ENCODE assay signal across 15 cellular contexts in the genomic region with DNA sequence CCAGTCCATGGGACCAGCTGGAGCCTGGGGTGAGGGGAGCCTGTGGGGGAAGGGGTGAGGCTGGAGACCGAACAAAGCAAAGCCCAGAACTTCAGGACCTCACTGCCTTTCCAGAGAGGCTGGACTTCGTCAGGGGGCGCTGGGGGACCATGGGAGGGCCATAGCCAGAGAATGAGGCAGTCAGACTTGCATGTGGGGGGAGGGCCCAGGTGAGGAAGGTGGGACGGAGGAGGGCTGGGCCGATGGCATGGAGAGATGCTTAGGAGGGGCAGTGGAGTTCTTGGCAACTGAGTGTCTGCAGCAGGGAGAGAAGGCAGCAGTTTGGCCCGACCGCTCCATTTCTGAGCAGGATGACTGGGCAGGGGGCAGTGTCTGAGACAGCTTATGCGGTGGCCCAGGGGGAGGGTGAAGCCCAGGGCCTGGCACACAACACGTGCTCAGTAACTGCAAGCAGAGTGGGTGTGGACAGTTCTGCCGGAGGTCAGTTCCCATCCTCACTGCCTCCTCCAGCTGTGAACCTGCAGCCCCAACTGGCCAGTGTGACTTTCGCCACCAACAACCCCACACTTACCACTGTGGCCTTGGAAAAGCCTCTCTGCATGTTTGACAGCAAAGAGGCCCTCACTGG. TPM values are rescaled to one million over a fixed set of nuclear protein-coding genes. Genes with fewer than 3 reads are reported as not detected.
A peak's percentile ranks its signal among the peaks of the same experiment; 100 is the strongest.
DNase-seq lines count a peak whose midpoint lies in the region; ATAC-seq, FAIRE-seq and TF ChIP-seq lines count a peak whose summit lies in the region.
"Had no signal": no experiment of that assay in that cellular context is flagged by ENCODE, and none has a peak within 500 bp of the region (broad histone marks: within the 10 kb centered on the region; RNA-seq: fewer than 3 reads in every experiment).

No MANE protein-coding gene starts in this region.

- H3K9me3 Mint-ChIP-seq in Caco-2 (ENCODE audit: unreplicated experiment) (no peaks in the 10 kb centered on the region), neural progenitor cell (no peaks in the 10 kb centered on the region)
- H3K9me3 Mint-ChIP-seq: activated CD8-positive, alpha-beta T cell treated with anti-CD3 and anti-CD28 coated beads for 36 hours; CD4-positive, alpha-beta T cell; stimulated activated effector memory CD8-positive, alpha-beta T cell treated with anti-CD3 and anti-CD28 coated beads, Interleukin-12 subunit alpha, Interleukin-12 subunit beta, amount 100 ng/mL, for 72 hours had no signal

- no peak for FAIRE-seq in H1 (lab: Jason Lieb, UNC)

- 36% methylated on average over 10 of the region's 11 CpGs; no CpG with 5 or more reads in 1 of the 2 experiments for WGBS in H1 (ENCODE audit: extremely low coverage in 1 of 2, insufficient coverage in 1 of 2, insufficient read length in 1 of 2, insufficient replicate concordance in 2 of 2, low coverage in 1 of 2, low lambda C conversion rate in 2 of 2, missing lambda C conversion rate in 1 of 2), 2 experiments

- no peak overlapping the region for H2AK5ac ChIP-seq in H1 (ENCODE audit: low read depth, low read length)

- H3K18ac ChIP-seq in H1 (ENCODE audit: extremely low read depth, low read length): peak overlapping the region; percentile 85; the same call in 1 of the 2 replicates

- H3K23me2 ChIP-seq in H1 (ENCODE audit: low read depth, low read length): peaks cover 9% of the 10 kb centered on the region

- H3K4me1 Mint-ChIP-seq in Caco-2 (ENCODE audit: low read depth, unreplicated experiment) (peaks cover 35% of the 10 kb centered on the region), neural progenitor cell (peaks cover 17% of the 10 kb centered on the region)
- H3K4me1 Mint-ChIP-seq: stimulated activated effector memory CD8-positive, alpha-beta T cell treated with anti-CD3 and anti-CD28 coated beads, Interleukin-12 subunit alpha, Interleukin-12 subunit beta, amount 100 ng/mL, for 72 hours; T-helper 17 cell had no signal

- H2BK15ac ChIP-seq in H1 (ENCODE audit: low read length): peak overlapping the region; percentile 0; the same call in 1 of the 2 replicates

- H3K4me2 ChIP-seq in Loucy (ENCODE audit: low read depth, low read length, poor library complexity, severe bottlenecking): no peak overlapping the region
- H3K4me2 ChIP-seq in H1 (ENCODE audit: insufficient read depth in 1 of 2, low read depth in 2 of 2, low read length in 2 of 2): peak overlapping the region; percentile 64 to 99
- peak overlapping the region; percentile 98 for H3K4me2 ChIP-seq in neural progenitor cell

- peaks cover 2% of the 10 kb centered on the region; the same call in 1 of the 2 replicates for H3K79me1 ChIP-seq in H1 (ENCODE audit: low read depth, low read length)

- no peak overlapping the region for H3K14ac ChIP-seq in H1 (ENCODE audit: insufficient read length)

- H2AFZ ChIP-seq in Loucy (ENCODE audit: low read length) (no peak overlapping the region), H1 (ENCODE audit: low read length) (peak overlapping the region; percentile 44; the same call in 1 of the 2 replicates), neural progenitor cell (replicated peaks) (peak overlapping the region; percentile 98)

- TF ChIP-seq CTCF in Caco-2 (IDR thresholded peaks at IDR 0.05; ENCODE audit: insufficient read depth in 1 of 2, low read depth in 1 of 2, low read length in 1 of 2, severe bottlenecking in 1 of 2, unreplicated experiment in 1 of 2) (peak in 1 of 2 experiments; percentile 25), Loucy (conservative IDR thresholded peaks at IDR 0.05; ENCODE audit: low read length) (0 out of 2 replicates have a peak, but pooled peaks have one; percentile 9), H1 (IDR thresholded peaks at IDR 0.05; ENCODE audit: control extremely low read depth in 1 of 3, insufficient read depth in 1 of 3, low read depth in 1 of 3, low read length in 3 of 3) (peak; percentile 52 to 54 (median 54)), neural progenitor cell (IDR thresholded peaks at IDR 0.05) (peak; percentile 36), breast epithelium (IDR thresholded peaks at IDR 0.05) (no peak), GM20000 (IDR thresholded peaks at IDR 0.05; ENCODE audit: extremely low read depth, missing control alignments) (no peak)

- TF ChIP-seq RAD21 in H1 (IDR thresholded peaks at IDR 0.05 in 1 of 2, conservative IDR thresholded peaks at IDR 0.05 in 1 of 2; ENCODE audit: low read depth in 2 of 2, low read length in 2 of 2): peak; percentile 74 to 76

- no peaks in the 10 kb centered on the region for H3K9me2 ChIP-seq in Loucy (replicated peaks; ENCODE audit: low read depth, low read length)

- peak overlapping the region; percentile 49 for H3K4ac ChIP-seq in H1 (replicated peaks; ENCODE audit: insufficient read length, low read depth, low read length)

- no peak overlapping the region for H4K8ac ChIP-seq in H1 (ENCODE audit: extremely low read depth, insufficient read depth, low read length)

- DNase-seq in Caco-2 (peak; percentile 55 to 58), H1 (ENCODE audit: low read depth in 1 of 2, low spot score in 2 of 2) (peak in 1 of 2 experiments; percentile 73), neural progenitor cell (ENCODE audit: low spot score) (peak; percentile 64), NCI-H2171 (lab: John Stamatoyannopoulos, UW) (no peak), breast epithelium (ENCODE audit: low spot score in 2 of 2) (no peak), GM20000 (ENCODE audit: low spot score) (no peak)

- H3K27me3 Mint-ChIP-seq in Caco-2 (ENCODE audit: insufficient read depth, unreplicated experiment) (no peaks in the 10 kb centered on the region), neural progenitor cell (ENCODE audit: insufficient read depth, low read depth) (peaks cover 48% of the 10 kb centered on the region)

- H3K9me3 ChIP-seq in Caco-2: no peaks in the 10 kb centered on the region
- H3K9me3 ChIP-seq in Loucy (ENCODE audit: insufficient read depth, low read depth, low read length): no peaks in the 10 kb centered on the region
- H3K9me3 ChIP-seq in H1 (ENCODE audit: insufficient read depth in 2 of 2, low read depth in 1 of 2, low read length in 1 of 2): no peaks in the 10 kb centered on the region
- H3K9me3 ChIP-seq in neural progenitor cell (ENCODE audit: low read depth): no peaks in the 10 kb centered on the region
- H3K9me3 ChIP-seq in breast epithelium: no peaks in the 10 kb centered on the region

- H2BK120ac ChIP-seq in H1 (replicated peaks; ENCODE audit: low read depth, low read length): no peak overlapping the region

- no peak overlapping the region for H4K5ac ChIP-seq in H1 (ENCODE audit: insufficient read length, low read depth, low read length)

- no peaks in the 10 kb centered on the region for H3K27me3 ChIP-seq in Caco-2 (replicated peaks; ENCODE audit: control insufficient read depth, insufficient read depth, low read length)
- no peaks in the 10 kb centered on the region for H3K27me3 ChIP-seq in Loucy (ENCODE audit: insufficient read depth, low read length, poor library complexity, severe bottlenecking)
- H3K27me3 ChIP-seq in H1 (replicated peaks in 1 of 4; ENCODE audit: control insufficient read depth in 3 of 4, extremely low read depth in 1 of 4, insufficient read depth in 3 of 4, low read length in 3 of 4): peaks cover 0 to 11% (median 3%) of the 10 kb centered on the region in 4 experiments; a peak in 5 of 7 replicates
- peaks cover 57% of the 10 kb centered on the region for H3K27me3 ChIP-seq in neural progenitor cell
- H3K27me3 ChIP-seq in breast epithelium: no peaks in the 10 kb centered on the region

- H3K27ac Mint-ChIP-seq in Caco-2 (ENCODE audit: unreplicated experiment) (peak overlapping the region; percentile 77), neural progenitor cell (no peak overlapping the region)
- H3K27ac Mint-ChIP-seq: activated CD8-positive, alpha-beta T cell treated with anti-CD3 and anti-CD28 coated beads for 36 hours; CD4-positive, alpha-beta T cell; stimulated activated effector memory CD8-positive, alpha-beta T cell treated with anti-CD3 and anti-CD28 coated beads, Interleukin-12 subunit alpha, Interleukin-12 subunit beta, amount 100 ng/mL, for 72 hours; T-helper 17 cell had no signal

- no peak overlapping the region for H2BK20ac ChIP-seq in H1 (ENCODE audit: low read length)

- no peaks in the 10 kb centered on the region for H3K79me2 ChIP-seq in Loucy (ENCODE audit: insufficient read depth, low read length)
- no peaks in the 10 kb centered on the region for H3K79me2 ChIP-seq in H1 (ENCODE audit: control insufficient read depth in 1 of 2, insufficient read depth in 2 of 2, low read length in 2 of 2)
- H3K79me2 ChIP-seq in neural progenitor cell (ENCODE audit: low read depth): no peaks in the 10 kb centered on the region

- no peak for TF ChIP-seq POLR2A in H1 (IDR thresholded peaks at IDR 0.05; ENCODE audit: control extremely low read depth in 1 of 2, low read depth in 2 of 2, low read length in 2 of 2)
- no peak for TF ChIP-seq POLR2A in breast epithelium (IDR thresholded peaks at IDR 0.05)

- POLR2A ChIA-PET in Caco-2 (lab: Charles Lee) (no interaction called here), H1 (lab: Charles Lee; ENCODE audit: partially characterized antibody) (no interaction called here)

- H3K4me1 ChIP-seq in Caco-2: peaks cover 66% of the 10 kb centered on the region
- no peaks in the 10 kb centered on the region for H3K4me1 ChIP-seq in Loucy (ENCODE audit: insufficient read depth, low read length, poor library complexity, severe bottlenecking)
- H3K4me1 ChIP-seq in H1 (replicated peaks in 1 of 4; ENCODE audit: control insufficient read depth in 3 of 4, insufficient read depth in 4 of 4, low read length in 3 of 4): peaks cover 0 to 20% (median 11%) of the 10 kb centered on the region in 4 experiments; a peak in 6 of 7 replicates
- peaks cover 12% of the 10 kb centered on the region for H3K4me1 ChIP-seq in neural progenitor cell
- H3K4me1 ChIP-seq in breast epithelium: no peaks in the 10 kb centered on the region

- no peak overlapping the region for H3K27ac ChIP-seq in H1 (ENCODE audit: low read depth, low read length)
- no peak overlapping the region for H3K27ac ChIP-seq in neural progenitor cell
- no peak overlapping the region for H3K27ac ChIP-seq in breast epithelium

- no TSS peak for BruUV-seq in Caco-2 (replicated peaks; lab: Mats Ljungman, UMichigan)

- H3K36me3 Mint-ChIP-seq in Caco-2 (ENCODE audit: insufficient read depth, unreplicated experiment) (no peaks in the 10 kb centered on the region), neural progenitor cell (no peaks in the 10 kb centered on the region)
- H3K36me3 Mint-ChIP-seq: stimulated activated effector memory CD8-positive, alpha-beta T cell treated with anti-CD3 and anti-CD28 coated beads, Interleukin-12 subunit alpha, Interleukin-12 subunit beta, amount 100 ng/mL, for 72 hours had no signal

- no peak overlapping the region for H3K23ac ChIP-seq in H1 (ENCODE audit: insufficient read length)

- H3K4me3 Mint-ChIP-seq in Caco-2 (ENCODE audit: unreplicated experiment) (no peak overlapping the region), neural progenitor cell (peak overlapping the region; percentile 73)
- H3K4me3 Mint-ChIP-seq: activated CD8-positive, alpha-beta T cell treated with anti-CD3 and anti-CD28 coated beads for 36 hours; CD4-positive, alpha-beta T cell; stimulated activated effector memory CD8-positive, alpha-beta T cell treated with anti-CD3 and anti-CD28 coated beads, Interleukin-12 subunit alpha, Interleukin-12 subunit beta, amount 100 ng/mL, for 72 hours; T-helper 17 cell had no signal

- H4K91ac ChIP-seq in H1 (replicated peaks; ENCODE audit: insufficient read length, low read length): no peak overlapping the region

- H2BK5ac ChIP-seq in H1 (ENCODE audit: low read depth, low read length): no peak overlapping the region

- TF ChIP-seq EP300 in H1 (IDR thresholded peaks at IDR 0.05; ENCODE audit: borderline replicate concordance in 1 of 2, low read depth in 2 of 2, low read length in 2 of 2): no peak

- H3F3A ChIP-seq in Loucy (ENCODE audit: low read depth): no peaks in the 10 kb centered on the region
- peaks cover 4% of the 10 kb centered on the region for H3F3A ChIP-seq in neural progenitor cell (ENCODE audit: low read depth)

- H3K36me3 ChIP-seq in Caco-2 (ENCODE audit: control insufficient read depth, insufficient read depth, low read length) (no peaks in the 10 kb centered on the region), Loucy (ENCODE audit: insufficient read depth, low read length) (no peaks in the 10 kb centered on the region), H1 (ENCODE audit: control insufficient read depth in 2 of 4, insufficient read depth in 4 of 4, low read length in 3 of 4) (no peaks in the 10 kb centered on the region), neural progenitor cell (no peaks in the 10 kb centered on the region), breast epithelium (no peaks in the 10 kb centered on the region)

- no peak for ATAC-seq in GM19395 (IDR thresholded peaks at IDR 0.05; ENCODE audit: unreplicated experiment)

- H4K20me1 ChIP-seq in Loucy (ENCODE audit: insufficient read depth, low read length, poor library complexity, severe bottlenecking) (no peaks in the 10 kb centered on the region), H1 (replicated peaks in 1 of 2; ENCODE audit: control insufficient read depth in 1 of 2, insufficient read depth in 2 of 2, low read length in 2 of 2) (peaks cover 0 to 2% of the 10 kb centered on the region in 2 experiments), neural progenitor cell (ENCODE audit: low read depth) (no peaks in the 10 kb centered on the region)

- H3K56ac ChIP-seq in H1 (replicated peaks; ENCODE audit: insufficient read length, low read depth, low read length): no peak overlapping the region

- H3K4me3 ChIP-seq in Caco-2 (ENCODE audit: low read depth, low read length) (no peak overlapping the region), Loucy (ENCODE audit: low read length, poor library complexity, severe bottlenecking) (no peak overlapping the region), H1 (ENCODE audit: extremely low read depth in 1 of 4, insufficient read depth in 2 of 4, low read depth in 3 of 4, low read length in 4 of 4) (peak overlapping the region; percentile 43 to 69 (median 60); a peak in 7 of 8 replicates), neural progenitor cell (peak overlapping the region; percentile 67), breast epithelium (no peak overlapping the region)

- H3K9ac ChIP-seq in Loucy (ENCODE audit: low read depth, low read length, poor library complexity, severe bottlenecking): no peak overlapping the region
- H3K9ac ChIP-seq in H1 (replicated peaks in 1 of 4; ENCODE audit: extremely low read depth in 1 of 4, low read depth in 3 of 4, low read length in 3 of 4): no peak overlapping the region
- no peak overlapping the region for H3K9ac ChIP-seq in neural progenitor cell

- CTCF ChIA-PET in Caco-2 (lab: Charles Lee): no interaction called here
- CTCF ChIA-PET in H1 (lab: Charles Lee; ENCODE audit: partially characterized antibody): interaction anchor here (0.7 to 2.2 kb wide), 9 partner anchors 9 to 151 kb away, joined by 3 to 9 read pairs (median 5); no protein-coding TSS in a partner anchor

- peak overlapping the region; percentile 62; the same call in 1 of the 2 replicates for H2BK12ac ChIP-seq in H1 (ENCODE audit: low read depth, low read length)

- intact Hi-C loops in Caco-2 (cut with micrococcal nuclease; ENCODE audit: unreplicated experiment): no loop called here
- intact Hi-C loops in breast epithelium (cut with DNase I; ENCODE audit: low total_unique reads): no loop called here

RNA-seq across cellular contexts. Expression of a gene that starts 0.8 kb away (rescaled TPM):
- total RNA-seq in Caco-2 (2022) (1.9 and 2.0 TPM in 2 replicates), neural progenitor cell (ENCODE audit: low replicate concordance) (0.50 TPM in 1 of 2 replicates, not detected in the other), breast epithelium (not detected)
- total RNA-seq in H1 (2021; fragmentation: NEBNext Ultra II Directional; extraction: Animal tissue kit (Norgen Biotek cat#: 25700)): 0.35 TPM in 1 of 2 replicates, not detected in the other
- polyA plus RNA-seq in H1 (2011; rRNA removed): 1.7 and 2.4 TPM in 2 replicates
- polyA plus RNA-seq in H1 (2011; cell fraction: cytosol; rRNA removed): 0.62 TPM
- polyA plus RNA-seq in H1 (2011; cell fraction: nucleus; rRNA removed): 1.3 TPM
- polyA plus RNA-seq in H1 (2012, experiment 1 of 2): 0.42 to 1.5 TPM (median 0.70 TPM) in 3 of 4 replicates, not detected in the other
- 0.41 TPM for polyA plus RNA-seq in H1 (2012, experiment 2 of 2)
- 0.39 TPM for polyA plus RNA-seq in H1 (2013, experiment 1 of 2)
- 0.18 TPM for polyA plus RNA-seq in H1 (2013, experiment 2 of 2)
- polyA minus RNA-seq in H1 (2011; rRNA and poly(A)+ RNA removed): 0.39 and 0.54 TPM in 2 replicates
- polyA minus RNA-seq in H1 (2011; cell fraction: cytosol; rRNA and poly(A)+ RNA removed): not detected
- polyA minus RNA-seq in H1 (2011; cell fraction: nucleus; rRNA and poly(A)+ RNA removed): 0.80 TPM
- total RNA-seq: activated CD8-positive, alpha-beta T cell treated with anti-CD3 and anti-CD28 coated beads for 36 hours; CD4-positive, alpha-beta T cell; dermis blood vessel endothelial cell; HT1080; left lobe of liver had no signal

RNA-seq across cellular contexts. Expression of a gene that starts 24.2 kb away (rescaled TPM):
- total RNA-seq in Caco-2 (2022): 120 and 131 TPM in 2 replicates
- total RNA-seq in H1 (2021; fragmentation: NEBNext Ultra II Directional; extraction: Animal tissue kit (Norgen Biotek cat#: 25700)): 18.6 and 21.1 TPM in 2 replicates
- polyA plus RNA-seq in H1 (2011; rRNA removed): 8.5 and 13.9 TPM in 2 replicates
- 17.4 TPM for polyA plus RNA-seq in H1 (2011; cell fraction: cytosol; rRNA removed)
- 24.8 TPM for polyA plus RNA-seq in H1 (2011; cell fraction: nucleus; rRNA removed)
- 16.7 to 22.0 TPM (median 17.2 TPM) in 4 replicates for polyA plus RNA-seq in H1 (2012, experiment 1 of 2)
- 3.2 TPM for polyA plus RNA-seq in H1 (2012, experiment 2 of 2)
- 11.9 TPM for polyA plus RNA-seq in H1 (2013, experiment 1 of 2)
- polyA plus RNA-seq in H1 (2013, experiment 2 of 2): 10.8 TPM
- 13.2 and 19.9 TPM in 2 replicates for polyA minus RNA-seq in H1 (2011; rRNA and poly(A)+ RNA removed)
- polyA minus RNA-seq in H1 (2011; cell fraction: cytosol; rRNA and poly(A)+ RNA removed): 13.9 TPM
- polyA minus RNA-seq in H1 (2011; cell fraction: nucleus; rRNA and poly(A)+ RNA removed): 16.4 TPM
- 62.8 and 75.1 TPM in 2 replicates for total RNA-seq in neural progenitor cell (ENCODE audit: low replicate concordance)
- total RNA-seq in breast epithelium: 100 to 1,000 TPM in 1 of 3 donors, 10 to 100 TPM in 2; 33.8 to 104 (median 55.4) TPM

RNA-seq across cellular contexts. Expression of a gene that starts 44.9 kb away (rescaled TPM):
- 34.7 and 38.8 TPM in 2 replicates for total RNA-seq in Caco-2 (2022)
- 61.9 and 65.3 TPM in 2 replicates for total RNA-seq in H1 (2021; fragmentation: NEBNext Ultra II Directional; extraction: Animal tissue kit (Norgen Biotek cat#: 25700))
- 66.1 and 95.4 TPM in 2 replicates for polyA plus RNA-seq in H1 (2011; rRNA removed)
- polyA plus RNA-seq in H1 (2011; cell fraction: cytosol; rRNA removed): 66.9 TPM
- polyA plus RNA-seq in H1 (2011; cell fraction: nucleus; rRNA removed): 77.9 TPM
- polyA plus RNA-seq in H1 (2012, experiment 1 of 2): 37.4 to 53.7 TPM (median 45.5 TPM) in 4 replicates
- polyA plus RNA-seq in H1 (2012, experiment 2 of 2): 32.4 TPM
- 50.5 TPM for polyA plus RNA-seq in H1 (2013, experiment 1 of 2)
- polyA plus RNA-seq in H1 (2013, experiment 2 of 2): 53.3 TPM
- 25.2 and 28.4 TPM in 2 replicates for polyA minus RNA-seq in H1 (2011; rRNA and poly(A)+ RNA removed)
- polyA minus RNA-seq in H1 (2011; cell fraction: cytosol; rRNA and poly(A)+ RNA removed): 27.8 TPM
- polyA minus RNA-seq in H1 (2011; cell fraction: nucleus; rRNA and poly(A)+ RNA removed): 14.2 TPM
- 15.0 and 36.7 TPM in 2 replicates for total RNA-seq in neural progenitor cell (ENCODE audit: low replicate concordance)
- total RNA-seq in breast epithelium: 10 to 100 TPM; 29.4 to 45.3 (median 35.1) TPM

Comparison
In these comparisons a context has a peak if more than half of its experiments do, and no peak if none do; other contexts are left out.
1. DNase-seq: peak in Caco-2 (2 of 2) and neural progenitor cell (single experiment); none in NCI-H2171 (single experiment), breast epithelium (0 of 2) and GM20000 (single experiment).
2. H3K4me3 ChIP-seq: peak in H1 (4 of 4) and neural progenitor cell (single experiment); none in Caco-2 (single experiment), Loucy (single experiment) and breast epithelium (0 of 3).
3. CTCF ChIP-seq: peak in Loucy (single experiment), H1 (3 of 3) and neural progenitor cell (single experiment); none in breast epithelium (0 of 3) and GM20000 (single experiment).